ENCODE assay signal across 1 cellular context in the genomic region with DNA sequence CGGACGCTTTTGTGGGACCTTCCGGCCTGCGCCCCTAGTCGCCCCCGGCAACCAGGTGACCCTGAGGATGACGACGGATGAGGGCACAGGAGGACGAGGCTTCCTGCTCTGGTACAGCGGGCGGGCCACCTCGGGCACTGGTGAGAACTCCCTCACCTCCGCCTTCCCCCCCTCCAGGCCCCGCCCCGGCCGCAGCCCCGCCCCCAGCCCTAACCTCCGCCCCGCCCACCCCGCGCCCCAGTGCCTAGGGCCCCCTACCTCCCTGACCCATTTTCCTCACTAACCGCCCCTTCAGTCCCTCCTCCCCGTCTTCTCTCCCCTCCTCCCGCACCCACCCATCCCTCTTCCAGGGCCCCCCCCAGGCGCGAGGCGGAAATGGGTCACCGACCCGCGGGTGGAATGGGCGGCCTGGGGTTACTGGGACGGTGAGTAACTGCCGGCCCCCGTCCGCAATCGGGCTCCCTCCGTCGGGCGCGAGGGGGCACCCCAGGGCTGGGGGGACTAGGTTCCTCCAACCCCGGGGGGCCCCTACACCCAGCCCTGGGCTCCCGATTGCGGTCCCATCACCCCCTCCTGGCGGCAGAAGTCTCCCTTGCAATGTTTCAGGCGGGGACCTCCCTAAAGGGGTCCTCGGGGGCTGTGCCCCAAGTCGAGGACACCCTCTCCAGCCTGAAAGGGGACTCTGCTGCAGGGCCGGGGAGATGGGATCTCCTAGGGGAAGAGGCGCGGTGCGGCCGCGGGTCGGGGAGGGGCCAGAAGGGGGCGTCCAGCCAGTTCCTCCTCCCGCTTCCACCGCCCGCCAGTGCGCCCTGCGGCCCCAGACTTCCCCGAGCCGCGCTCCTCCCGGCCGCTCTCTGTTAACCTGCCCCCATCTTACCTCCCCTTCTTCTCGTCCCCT.
TF ChIP-seq lines count a peak whose summit lies in the region.

No MANE protein-coding gene starts in this region.

TF ChIP-seq in K562, 482 proteins besides CTCF, POLR2A, EP300 and RAD21 (continued from another document and continues in another):
- TF ChIP-seq E2F8 (IDR thresholded peaks at IDR 0.05; ENCODE audit: low read depth, partially characterized antibody) (peak; percentile 70), ZZZ3 (IDR thresholded peaks at IDR 0.05) (no peak), CBX3 (IDR thresholded peaks at IDR 0.05; ENCODE audit: borderline replicate concordance in 1 of 2, low read length in 2 of 2) (no peak), BRF2 (IDR thresholded peaks at IDR 0.05; ENCODE audit: borderline replicate concordance, insufficient read depth, insufficient read length) (no peak), FOXK1 (CRISPR knock-in tag; IDR thresholded peaks at IDR 0.05; ENCODE audit: borderline replicate concordance) (no peak), HSF4 (CRISPR knock-in tag; IDR thresholded peaks at IDR 0.05; ENCODE audit: borderline replicate concordance) (no peak), PURB (CRISPR knock-in tag; IDR thresholded peaks at IDR 0.05; ENCODE audit: low read depth) (no peak), CREM (IDR thresholded peaks at IDR 0.05; ENCODE audit: low read depth) (peak; percentile 33), SIRT6 (IDR thresholded peaks at IDR 0.05; ENCODE audit: low read depth, low read length) (no peak), ZHX1 (conservative IDR thresholded peaks at IDR 0.05; ENCODE audit: low read length) (no peak), ZNF77 (CRISPR knock-in tag; IDR thresholded peaks at IDR 0.05) (no peak), ELK3 (CRISPR knock-in tag; IDR thresholded peaks at IDR 0.05) (no peak), ILK (tag; IDR thresholded peaks at IDR 0.05; ENCODE audit: borderline replicate concordance, low read depth) (no peak), KAT7 (CRISPR knock-in tag; IDR thresholded peaks at IDR 0.05; ENCODE audit: borderline replicate concordance) (0 out of 2 replicates have a peak, but pooled peaks have one; percentile 34), TEAD2 (tag; IDR thresholded peaks at IDR 0.05) (no peak), ZBTB17 (CRISPR knock-in tag; IDR thresholded peaks at IDR 0.05) (no peak), ESRRB (CRISPR knock-in tag; IDR thresholded peaks at IDR 0.05; ENCODE audit: borderline replicate concordance) (no peak), PYGO2 (tag; IDR thresholded peaks at IDR 0.05) (no peak), BRCA1 (IDR thresholded peaks at IDR 0.05) (no peak), BRCA1 (CRISPR knock-in tag; IDR thresholded peaks at IDR 0.05) (no peak), KLF13 (tag; IDR thresholded peaks at IDR 0.05; ENCODE audit: borderline replicate concordance, low read depth) (peak; percentile 83), KLF1 (tag; IDR thresholded peaks at IDR 0.05) (0 out of 2 replicates have a peak, but pooled peaks have one; percentile 43), JUNB (CRISPR knock-in tag; conservative IDR thresholded peaks at IDR 0.05) (no peak), FIP1L1 (IDR thresholded peaks at IDR 0.05; ENCODE audit: low read depth, low read length, poor library complexity, severe bottlenecking) (no peak), HINFP (tag; conservative IDR thresholded peaks at IDR 0.05; ENCODE audit: low read depth) (no peak), SRSF1 (IDR thresholded peaks at IDR 0.05; ENCODE audit: low read depth, low read length) (no peak; the same call in 1 of the 2 replicates), TBP (optimal IDR thresholded peaks at IDR 0.05; ENCODE audit: low read depth, low read length) (peak; percentile 43), ZNF436 (CRISPR knock-in tag; IDR thresholded peaks at IDR 0.05) (no peak), FOXJ2 (tag; IDR thresholded peaks at IDR 0.05) (no peak), TGIF2 (CRISPR knock-in tag; IDR thresholded peaks at IDR 0.05) (no peak), ZBTB8A (IDR thresholded peaks at IDR 0.05; ENCODE audit: partially characterized antibody) (no peak), DNMT1 (IDR thresholded peaks at IDR 0.05) (no peak), PRMT5 (CRISPR knock-in tag; IDR thresholded peaks at IDR 0.05) (no peak), ZFP1 (CRISPR knock-in tag; IDR thresholded peaks at IDR 0.05) (no peak), NRF1 (conservative IDR thresholded peaks at IDR 0.05 in 1 of 2, IDR thresholded peaks at IDR 0.05 in 1 of 2) (no peak), BMI1 (IDR thresholded peaks at IDR 0.05; ENCODE audit: low read length) (no peak), ZNF354B (CRISPR knock-in tag; IDR thresholded peaks at IDR 0.05) (no peak), GMEB1 (CRISPR knock-in tag; IDR thresholded peaks at IDR 0.05) (no peak), SNRNP70 (optimal IDR thresholded peaks at IDR 0.05; ENCODE audit: low read depth, low read length) (no peak), SIX5 (IDR thresholded peaks at IDR 0.05; ENCODE audit: borderline replicate concordance in 1 of 2, insufficient read depth in 1 of 2, low read depth in 1 of 2, low read length in 2 of 2) (no peak), NFIX (CRISPR knock-in tag; IDR thresholded peaks at IDR 0.05; ENCODE audit: low read depth) (no peak), ZNF165 (CRISPR knock-in tag; IDR thresholded peaks at IDR 0.05; ENCODE audit: borderline replicate concordance) (no peak)
- TF ChIP-seq, protein P1, sequence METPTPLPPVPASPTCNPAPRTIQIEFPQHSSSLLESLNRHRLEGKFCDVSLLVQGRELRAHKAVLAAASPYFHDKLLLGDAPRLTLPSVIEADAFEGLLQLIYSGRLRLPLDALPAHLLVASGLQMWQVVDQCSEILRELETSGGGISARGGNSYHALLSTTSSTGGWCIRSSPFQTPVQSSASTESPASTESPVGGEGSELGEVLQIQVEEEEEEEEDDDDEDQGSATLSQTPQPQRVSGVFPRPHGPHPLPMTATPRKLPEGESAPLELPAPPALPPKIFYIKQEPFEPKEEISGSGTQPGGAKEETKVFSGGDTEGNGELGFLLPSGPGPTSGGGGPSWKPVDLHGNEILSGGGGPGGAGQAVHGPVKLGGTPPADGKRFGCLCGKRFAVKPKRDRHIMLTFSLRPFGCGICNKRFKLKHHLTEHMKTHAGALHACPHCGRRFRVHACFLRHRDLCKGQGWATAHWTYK (CRISPR knock-in tag; IDR thresholded peaks at IDR 0.05) = 0 out of 2 replicates have a peak, but pooled peaks have one; percentile 54
- TF ChIP-seq, protein P2, sequence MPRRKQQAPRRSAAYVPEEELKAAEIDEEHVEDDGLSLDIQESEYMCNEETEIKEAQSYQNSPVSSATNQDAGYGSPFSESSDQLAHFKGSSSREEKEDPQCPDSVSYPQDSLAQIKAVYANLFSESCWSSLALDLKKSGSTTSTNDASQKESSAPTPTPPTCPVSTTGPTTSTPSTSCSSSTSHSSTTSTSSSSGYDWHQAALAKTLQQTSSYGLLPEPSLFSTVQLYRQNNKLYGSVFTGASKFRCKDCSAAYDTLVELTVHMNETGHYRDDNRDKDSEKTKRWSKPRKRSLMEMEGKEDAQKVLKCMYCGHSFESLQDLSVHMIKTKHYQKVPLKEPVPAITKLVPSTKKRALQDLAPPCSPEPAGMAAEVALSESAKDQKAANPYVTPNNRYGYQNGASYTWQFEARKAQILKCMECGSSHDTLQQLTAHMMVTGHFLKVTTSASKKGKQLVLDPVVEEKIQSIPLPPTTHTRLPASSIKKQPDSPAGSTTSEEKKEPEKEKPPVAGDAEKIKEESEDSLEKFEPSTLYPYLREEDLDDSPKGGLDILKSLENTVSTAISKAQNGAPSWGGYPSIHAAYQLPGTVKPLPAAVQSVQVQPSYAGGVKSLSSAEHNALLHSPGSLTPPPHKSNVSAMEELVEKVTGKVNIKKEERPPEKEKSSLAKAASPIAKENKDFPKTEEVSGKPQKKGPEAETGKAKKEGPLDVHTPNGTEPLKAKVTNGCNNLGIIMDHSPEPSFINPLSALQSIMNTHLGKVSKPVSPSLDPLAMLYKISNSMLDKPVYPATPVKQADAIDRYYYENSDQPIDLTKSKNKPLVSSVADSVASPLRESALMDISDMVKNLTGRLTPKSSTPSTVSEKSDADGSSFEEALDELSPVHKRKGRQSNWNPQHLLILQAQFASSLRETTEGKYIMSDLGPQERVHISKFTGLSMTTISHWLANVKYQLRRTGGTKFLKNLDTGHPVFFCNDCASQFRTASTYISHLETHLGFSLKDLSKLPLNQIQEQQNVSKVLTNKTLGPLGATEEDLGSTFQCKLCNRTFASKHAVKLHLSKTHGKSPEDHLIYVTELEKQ (CRISPR knock-in tag; IDR thresholded peaks at IDR 0.05) = no peak
- TF ChIP-seq, protein P3, sequence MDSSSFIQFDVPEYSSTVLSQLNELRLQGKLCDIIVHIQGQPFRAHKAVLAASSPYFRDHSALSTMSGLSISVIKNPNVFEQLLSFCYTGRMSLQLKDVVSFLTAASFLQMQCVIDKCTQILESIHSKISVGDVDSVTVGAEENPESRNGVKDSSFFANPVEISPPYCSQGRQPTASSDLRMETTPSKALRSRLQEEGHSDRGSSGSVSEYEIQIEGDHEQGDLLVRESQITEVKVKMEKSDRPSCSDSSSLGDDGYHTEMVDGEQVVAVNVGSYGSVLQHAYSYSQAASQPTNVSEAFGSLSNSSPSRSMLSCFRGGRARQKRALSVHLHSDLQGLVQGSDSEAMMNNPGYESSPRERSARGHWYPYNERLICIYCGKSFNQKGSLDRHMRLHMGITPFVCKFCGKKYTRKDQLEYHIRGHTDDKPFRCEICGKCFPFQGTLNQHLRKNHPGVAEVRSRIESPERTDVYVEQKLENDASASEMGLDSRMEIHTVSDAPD (CRISPR knock-in tag; IDR thresholded peaks at IDR 0.05) = no peak
